In genomic region chr2:94874277-94874997, GRCh38 we compare ENCODE assay signal across 8 cellular contexts. TPM values are rescaled to one million over a fixed set of nuclear protein-coding genes. Genes with fewer than 3 reads are reported as not detected.
A peak's percentile ranks its signal among the peaks of the same experiment; 100 is the strongest.
DNase-seq lines count a peak whose midpoint lies in the region; ATAC-seq and TF ChIP-seq lines count a peak whose summit lies in the region.

No MANE protein-coding gene starts in this region.

- H3K4me3 ChIP-seq in A673 (ENCODE audit: low read depth, low read length, poor library complexity, severe bottlenecking), result no peak overlapping the region
- H3K4me3 ChIP-seq in GM12875 (ENCODE audit: low read depth, low read length), result no peak overlapping the region

- H3K27me3 Mint-ChIP-seq in activated CD4-positive, alpha-beta T cell treated with anti-CD3 and anti-CD28 coated beads, Interleukin-2, amount 10 ng/mL, durations not matched to agents 24 days and 14 days, result peaks cover 4% of the 10 kb centered on the region
- H3K27me3 Mint-ChIP-seq in natural killer cell (ENCODE audit: low read depth in 2 of 2), result no peaks in the 10 kb centered on the region

- DNase-seq in A673 (ENCODE audit: low spot score), result peak; percentile 59
- DNase-seq in NCI-H146 treated with DMSO at 0.1 percent for 48 hours (lab: John Stamatoyannopoulos, UW; ENCODE audit: unreplicated experiment), result peak; percentile 0
- DNase-seq in activated CD4-positive, alpha-beta T cell treated with anti-CD3 and anti-CD28 coated beads, Interleukin-2, amount 10 ng/mL, durations not matched to agents 24 days and 14 days, result peak; percentile 92
- DNase-seq in effector CD8-positive, alpha-beta T cell (lab: John Stamatoyannopoulos, UW), result peak; percentile 30
- DNase-seq in natural killer cell, result no peak
- no peak for DNase-seq in foreskin melanocyte

- H3K9me3 Mint-ChIP-seq in activated CD4-positive, alpha-beta T cell treated with anti-CD3 and anti-CD28 coated beads, Interleukin-2, amount 10 ng/mL, durations not matched to agents 24 days and 14 days, result no peaks in the 10 kb centered on the region
- no peaks in the 10 kb centered on the region for H3K9me3 Mint-ChIP-seq in natural killer cell

- H3K27ac ChIP-seq in A673 (ENCODE audit: low read depth, low read length, poor library complexity, severe bottlenecking), result no peak overlapping the region

- H3K4me1 ChIP-seq in A673 (ENCODE audit: insufficient read depth, low read length, poor library complexity, severe bottlenecking), result no peaks in the 10 kb centered on the region

- no peaks in the 10 kb centered on the region for H3K9me3 ChIP-seq in A673 (ENCODE audit: low read depth, low read length, poor library complexity, severe bottlenecking)

- TF ChIP-seq CTCF in A673 (conservative IDR thresholded peaks at IDR 0.05; ENCODE audit: low read depth, low read length) (peak; percentile 99), GM12875 (IDR thresholded peaks at IDR 0.05; ENCODE audit: borderline replicate concordance, insufficient read depth, low read depth, low read length) (peak; percentile 100), natural killer cell (IDR thresholded peaks at IDR 0.05) (peak; percentile 57)

- no peaks in the 10 kb centered on the region for H3K36me3 Mint-ChIP-seq in activated CD4-positive, alpha-beta T cell treated with anti-CD3 and anti-CD28 coated beads, Interleukin-2, amount 10 ng/mL, durations not matched to agents 24 days and 14 days (ENCODE audit: low read depth)
- no peaks in the 10 kb centered on the region for H3K36me3 Mint-ChIP-seq in natural killer cell

- no peak overlapping the region for H3K27ac Mint-ChIP-seq in activated CD4-positive, alpha-beta T cell treated with anti-CD3 and anti-CD28 coated beads, Interleukin-2, amount 10 ng/mL, durations not matched to agents 24 days and 14 days
- no peak overlapping the region for H3K27ac Mint-ChIP-seq in natural killer cell

- POLR2A ChIA-PET in A673 (lab: Charles Lee; ENCODE audit: low non-redundant PET), result no interaction called here

- peaks cover 21% of the 10 kb centered on the region for H3K27me3 ChIP-seq in A673 (replicated peaks; ENCODE audit: insufficient read depth, low read depth, low read length, poor library complexity)

- no TSS peak for BruUV-seq in A673 (replicated peaks; lab: Mats Ljungman, UMichigan)

- ATAC-seq in HG02852 (IDR thresholded peaks at IDR 0.05; ENCODE audit: unreplicated experiment) (peak; percentile 90), natural killer cell (peak; percentile 46 to 79 (median 67))

- intact Hi-C loops in A673 (cut with micrococcal nuclease; ENCODE audit: unreplicated experiment) (loop anchor here (2.0 to 5.0 kb wide), 2 partner anchors 82 to 243 kb away; no protein-coding TSS in a partner anchor), natural killer cell (cut with micrococcal nuclease) (no loop called here)
- intact Hi-C loops in activated CD4-positive, alpha-beta T cell treated with anti-CD3 and anti-CD28 coated beads, Interleukin-2, amount 10 ng/mL, durations not matched to agents 24 days and 14 days (cut with micrococcal nuclease), result no loop called here

- CTCF ChIA-PET in A673 (lab: Charles Lee), result no interaction called here

- no peaks in the 10 kb centered on the region for H3K36me3 ChIP-seq in A673 (ENCODE audit: insufficient read depth, low read length, poor library complexity, severe bottlenecking)

- no peak overlapping the region for H3K4me3 Mint-ChIP-seq in activated CD4-positive, alpha-beta T cell treated with anti-CD3 and anti-CD28 coated beads, Interleukin-2, amount 10 ng/mL, durations not matched to agents 24 days and 14 days
- H3K4me3 Mint-ChIP-seq in natural killer cell, result no peak overlapping the region

- no peaks in the 10 kb centered on the region for H3K4me1 Mint-ChIP-seq in activated CD4-positive, alpha-beta T cell treated with anti-CD3 and anti-CD28 coated beads, Interleukin-2, amount 10 ng/mL, durations not matched to agents 24 days and 14 days
- H3K4me1 Mint-ChIP-seq in natural killer cell, result no peaks in the 10 kb centered on the region

RNA-seq across cellular contexts. Expression of gene TEKT4, which starts 3.2 kb away (rescaled TPM):
- not detected in 2 replicates for total RNA-seq in A673 (2021)
- 0.43 and 0.49 TPM in 2 replicates for total RNA-seq in activated CD4-positive, alpha-beta T cell treated with anti-CD3 and anti-CD28 coated beads, Interleukin-2, amount 10 ng/mL, durations not matched to agents 24 days and 14 days
- not detected for total RNA-seq in natural killer cell

Comparison
In these comparisons a context has a peak if more than half of its experiments do, and no peak if none do; other contexts are left out.
1. DNase-seq: peak in A673 (single experiment), NCI-H146 treated with DMSO at 0.1 percent for 48 hours (single experiment), activated CD4-positive, alpha-beta T cell treated with anti-CD3 and anti-CD28 coated beads, Interleukin-2, amount 10 ng/mL, durations not matched to agents 24 days and 14 days (single experiment) and effector CD8-positive, alpha-beta T cell (single experiment); none in natural killer cell (single experiment) and foreskin melanocyte (single experiment).
2. Peak in every context shown above with its lines, with median percentiles within 50 percentile points of each other: CTCF ChIP-seq.